Comparison of ENCODE assay signal across 19 cellular contexts in genomic region chr10:70684841-70685457, GRCh38.
"Had no signal": no experiment of that assay in that cellular context is flagged by ENCODE, and none has a peak within 500 bp of the region (broad histone marks: within the 10 kb centered on the region; RNA-seq: fewer than 3 reads in every experiment).

No MANE protein-coding gene starts in this region.

- DNase-seq: activated CD4-positive, alpha-beta T cell treated with anti-CD3 and anti-CD28 coated beads for 4 hours; activated CD8-positive, alpha-beta memory T cell treated with anti-CD3 and anti-CD28 coated beads, Interleukin-2, amount 50 U/mL, for 48 hours; activated CD8-positive, alpha-beta T cell treated with anti-CD3 and anti-CD28 coated beads for 36 hours; activated naive CD4-positive, alpha-beta T cell; dermis blood vessel endothelial cell; erythroblast; head of caudate nucleus; islet precursor cell; stimulated activated naive B cell treated with anti-CD40 and anti-IgM and Interleukin-4, amounts not matched to agents 10 μg/mL and 1 μg/mL and 100 μg/mL, for 72 hours; substantia nigra; T-cell; T1000; transverse colon had no signal

- ATAC-seq: left lobe of liver; stimulated activated naive B cell treated with anti-CD40 and anti-IgM and Interleukin-4, amounts not matched to agents 10 μg/mL and 1 μg/mL and 100 μg/mL, for 72 hours; T-cell had no signal

- H3K27me3 ChIP-seq: ascending aorta, transverse colon had no signal

- H3K27ac Mint-ChIP-seq: activated CD8-positive, alpha-beta T cell treated with anti-CD3 and anti-CD28 coated beads for 36 hours; memory B cell; stimulated activated naive B cell treated with anti-CD40 and anti-IgM and Interleukin-4, amounts not matched to agents 10 μg/mL and 1 μg/mL and 100 μg/mL, for 72 hours; T-cell had no signal

- H3K4me1 ChIP-seq: ascending aorta, transverse colon had no signal

- H3K4me3 ChIP-seq: ascending aorta, skin epidermis, transverse colon had no signal

- H3K4me3 Mint-ChIP-seq: activated CD8-positive, alpha-beta T cell treated with anti-CD3 and anti-CD28 coated beads for 36 hours; central memory CD8-positive, alpha-beta T cell; memory B cell; stimulated activated naive B cell treated with anti-CD40 and anti-IgM and Interleukin-4, amounts not matched to agents 10 μg/mL and 1 μg/mL and 100 μg/mL, for 72 hours; T-cell had no signal

- H3K36me3 ChIP-seq: ascending aorta, transverse colon had no signal

- H3K27ac ChIP-seq: ascending aorta, VCaP had no signal

- H3K27me3 Mint-ChIP-seq: activated CD8-positive, alpha-beta T cell treated with anti-CD3 and anti-CD28 coated beads for 36 hours; central memory CD8-positive, alpha-beta T cell; T-cell had no signal

- H3K9me3 Mint-ChIP-seq: activated CD8-positive, alpha-beta T cell treated with anti-CD3 and anti-CD28 coated beads for 36 hours; central memory CD8-positive, alpha-beta T cell; memory B cell; stimulated activated naive B cell treated with anti-CD40 and anti-IgM and Interleukin-4, amounts not matched to agents 10 μg/mL and 1 μg/mL and 100 μg/mL, for 72 hours; T-cell had no signal

- H3K9me3 ChIP-seq: ascending aorta, transverse colon had no signal

- H3K36me3 Mint-ChIP-seq: memory B cell; stimulated activated naive B cell treated with anti-CD40 and anti-IgM and Interleukin-4, amounts not matched to agents 10 μg/mL and 1 μg/mL and 100 μg/mL, for 72 hours; T-cell had no signal

- H3K4me1 Mint-ChIP-seq: central memory CD8-positive, alpha-beta T cell; T-cell had no signal
